ENCODE assay signal across 1 cellular context in genomic region chr10:131016556-131016955, GRCh38.
TF ChIP-seq lines count a peak whose summit lies in the region.

No MANE protein-coding gene starts in this region.

TF ChIP-seq in HepG2, 621 proteins besides CTCF, POLR2A, EP300 and RAD21 (continued from another document):
- TF ChIP-seq MNT (IDR thresholded peaks at IDR 0.05) (no peak), ESRRA (CRISPR knock-in tag; IDR thresholded peaks at IDR 0.05; ENCODE audit: low read depth) (no peak), SRF (IDR thresholded peaks at IDR 0.05; ENCODE audit: low read depth, low read length) (no peak), ZNF7 (CRISPR knock-in tag; IDR thresholded peaks at IDR 0.05) (no peak), STAG1 (CRISPR knock-in tag; IDR thresholded peaks at IDR 0.05) (no peak), ERF (CRISPR knock-in tag; IDR thresholded peaks at IDR 0.05) (no peak), ZNF234 (CRISPR knock-in tag; conservative IDR thresholded peaks at IDR 0.05) (no peak), ETV6 (CRISPR knock-in tag; conservative IDR thresholded peaks at IDR 0.05) (no peak)
